ENCODE assay signal across 30 cellular contexts in the genomic region with DNA sequence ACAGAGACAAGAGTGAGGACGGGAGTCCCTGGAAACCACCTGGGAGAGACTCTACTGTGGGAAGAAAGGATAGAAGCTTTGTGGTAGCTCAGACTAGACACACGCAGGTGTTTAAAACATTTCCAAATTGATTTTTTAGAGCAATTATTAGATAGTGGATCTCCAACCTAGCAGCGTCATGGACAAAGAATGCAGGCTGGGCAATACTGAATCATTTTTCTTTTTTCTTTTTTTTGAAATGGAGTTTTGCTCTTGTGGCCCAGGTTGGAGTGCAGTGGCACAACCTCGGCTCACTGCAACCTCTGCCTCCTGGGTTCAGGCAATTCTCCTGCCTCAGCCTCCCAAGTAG. TPM values are rescaled to one million over a fixed set of nuclear protein-coding genes. Genes with fewer than 3 reads are reported as not detected.
DNase-seq lines count a peak whose midpoint lies in the region; ATAC-seq, FAIRE-seq and TF ChIP-seq lines count a peak whose summit lies in the region.
"Had no signal": no experiment of that assay in that cellular context is flagged by ENCODE, and none has a peak within 500 bp of the region (broad histone marks: within the 10 kb centered on the region; RNA-seq: fewer than 3 reads in every experiment).

No MANE protein-coding gene starts in this region.

- FAIRE-seq in pancreas (lab: Jason Lieb, UNC) = no peak
- FAIRE-seq: A204.1, GM12892, HTR-8/SVneo, K562 had no signal

- H3K9me3 ChIP-seq in RWPE2 (ENCODE audit: severe bottlenecking) (no peaks in the 10 kb centered on the region), pancreas (no peaks in the 10 kb centered on the region)
- H3K9me3 ChIP-seq: BLaER1, Caco-2 had no signal

- intact Hi-C loops in Right ventricle myocardium superior (cut with DNase I) (no loop called here), Right ventricle myocardium inferior (cut with DNase I) (no loop called here), pancreas (cut with DNase I) (no loop called here)

- no peaks in the 10 kb centered on the region for H3K4me1 ChIP-seq in RWPE2 (ENCODE audit: insufficient read depth, poor library complexity, severe bottlenecking)
- H3K4me1 ChIP-seq in pancreas = no peaks in the 10 kb centered on the region
- H3K4me1 ChIP-seq: BLaER1, Caco-2 had no signal

- no peaks in the 10 kb centered on the region for H3K36me3 ChIP-seq in RWPE2 (ENCODE audit: low read depth)
- H3K36me3 ChIP-seq in pancreas = no peaks in the 10 kb centered on the region

- WGBS in pancreas, 2 donors = 44 to 51% methylated on average over 4 of the region's 4 CpGs

- TF ChIP-seq CTCF in RWPE2 (IDR thresholded peaks at IDR 0.05; ENCODE audit: poor library complexity, severe bottlenecking) (no peak), pancreas (IDR thresholded peaks at IDR 0.05) (no peak)

- no peak overlapping the region for H3K27ac ChIP-seq in RWPE2 (ENCODE audit: poor library complexity, severe bottlenecking)
- peak overlapping the region; percentile 26 to 60 (median 50) for H3K27ac ChIP-seq in pancreas
- H3K27ac ChIP-seq: BLaER1 had no signal

- no peaks in the 10 kb centered on the region for H3K27me3 ChIP-seq in RWPE2 (ENCODE audit: insufficient read depth, poor library complexity, severe bottlenecking)
- no peaks in the 10 kb centered on the region for H3K27me3 ChIP-seq in pancreas
- H3K27me3 ChIP-seq: BLaER1 had no signal

- no peak overlapping the region for H3K4me3 ChIP-seq in RWPE2 (ENCODE audit: severe bottlenecking)
- H3K4me3 ChIP-seq in pancreas = no peak overlapping the region
- H3K4me3 ChIP-seq: BLaER1, K562 had no signal

- DNase-seq in Right ventricle myocardium superior = peak; percentile 5
- DNase-seq in Right ventricle myocardium inferior (ENCODE audit: missing footprints) = no peak
- DNase-seq in RWPE2 (ENCODE audit: low spot score) = no peak
- DNase-seq in pancreas = no peak
- DNase-seq in cerebellum (ENCODE audit: low spot score) = no peak
- no peak for DNase-seq in NCI-H82 treated with DMSO at 0.1 percent for 48 hours (lab: John Stamatoyannopoulos, UW; ENCODE audit: unreplicated experiment)
- no peak for DNase-seq in NCI-H2196 (lab: John Stamatoyannopoulos, UW; ENCODE audit: unreplicated experiment)
- DNase-seq: Caco-2; CD4-positive, CD25-positive, alpha-beta regulatory T cell; DMS 273 treated with DMSO at 0.1 percent for 48 hours; DMS79 treated with DMSO at 0.1 percent for 48 hours; H9; Kasumi-1; NCI-H1092 treated with DMSO at 0.1 percent for 48 hours; NCI-H1436; NCI-H187; NCI-H2081 treated with DMSO at 0.1 percent for 48 hours; NCI-H2171; NCI-H345; NCI-H774; NK-92 treated with Interleukin-12 subunit alpha and Interleukin-12 subunit beta, amount 100 ng/mL, for 24 hours; PC-3; SHP77 had no signal

- no peak for ATAC-seq in Right ventricle myocardium superior (ENCODE audit: poor library complexity)
- no peak for ATAC-seq in Right ventricle myocardium inferior
- ATAC-seq in RWPE2 (ENCODE audit: low read depth) = peak; percentile 30
- ATAC-seq in pancreas = peak in 3 of 4 donors; percentile 33 to 56 (median 51)
- ATAC-seq: K562, PC-3 had no signal

RNA-seq across cellular contexts. Expression of gene GPR132, which starts 13.1 kb away (rescaled TPM):
- total RNA-seq in Right ventricle myocardium superior (1.3 TPM), Right ventricle myocardium inferior (0.89 TPM), pancreas (1 to 10 TPM in 2 of 6 donors, under 1 TPM in 4; 0.14 to 2.3 (median 0.76) TPM), cerebellum (1.7 TPM)
- under 1 TPM; 0.38 to 0.46 TPM for polyA plus RNA-seq in pancreas
- total RNA-seq: Caco-2, M059J, SK-MEL-5 had no signal

RNA-seq across cellular contexts. Expression of gene CDCA4, which starts 31.2 kb away (rescaled TPM):
- total RNA-seq in Right ventricle myocardium superior = 1.6 TPM
- 3.1 TPM for total RNA-seq in Right ventricle myocardium inferior
- 1 to 10 TPM; 1.2 to 3.5 (median 2.6) TPM for total RNA-seq in pancreas
- polyA plus RNA-seq in pancreas = 1 to 10 TPM; 3.1 to 3.3 TPM
- total RNA-seq in cerebellum = 15.6 TPM

Comparison
In these comparisons a context has a peak if more than half of its experiments do, and no peak if none do; other contexts are left out.
1. ATAC-seq: peak in RWPE2 (single experiment) and pancreas (3 of 4); none in Right ventricle myocardium superior (single experiment) and Right ventricle myocardium inferior (single experiment).